In genomic region chr9:130698514-130698913, GRCh38 we compare ENCODE assay signal across 18 cellular contexts. TPM values are rescaled to one million over a fixed set of nuclear protein-coding genes. Genes with fewer than 3 reads are reported as not detected.
DNase-seq lines count a peak whose midpoint lies in the region; TF ChIP-seq lines count a peak whose summit lies in the region.
"Had no signal": no experiment of that assay in that cellular context is flagged by ENCODE, and none has a peak within 500 bp of the region (broad histone marks: within the 10 kb centered on the region; RNA-seq: fewer than 3 reads in every experiment).

No MANE protein-coding gene starts in this region.

- POLR2A ChIA-PET in activated CD4-positive, alpha-beta memory T cell treated with anti-CD3 and anti-CD28 coated beads, Interleukin-2, amount 10 ng/mL, durations not matched to agents 7 days and 5 days (lab: Charles Lee) = interaction anchor here (1.6 kb wide), 1 partner anchor 10 kb away, joined by 5 read pairs; no protein-coding TSS in a partner anchor
- POLR2A ChIA-PET in Caco-2 (lab: Charles Lee) = interaction anchor here (0.6 kb wide), 1 partner anchor 148 kb away, joined by 3 read pairs; no protein-coding TSS in a partner anchor

- CTCF ChIA-PET in activated CD4-positive, alpha-beta memory T cell treated with anti-CD3 and anti-CD28 coated beads, Interleukin-2, amount 10 ng/mL, durations not matched to agents 7 days and 5 days (lab: Charles Lee) = interaction anchor here (0.9 to 3.9 kb wide), 6 partner anchors 9 to 34 kb away, joined by 3 to 25 read pairs (median 4); no protein-coding TSS in a partner anchor
- CTCF ChIA-PET in Caco-2 (lab: Charles Lee) = no interaction called here

- H3K4me3 ChIP-seq in Loucy (ENCODE audit: low read length, poor library complexity, severe bottlenecking) (no peak overlapping the region), mesendoderm (ENCODE audit: low read length) (no peak overlapping the region), ovary (no peak overlapping the region), Caco-2 (ENCODE audit: low read depth, low read length) (no peak overlapping the region)
- H3K4me3 ChIP-seq: gastroesophageal sphincter, HAP-1, neural progenitor cell, right atrium auricular region, thoracic aorta had no signal

- H3K36me3 ChIP-seq in Loucy (ENCODE audit: insufficient read depth, low read length) = peaks cover 45% of the 10 kb centered on the region; the same call in 1 of the 2 replicates
- peaks cover 17% of the 10 kb centered on the region for H3K36me3 ChIP-seq in mesendoderm (ENCODE audit: control insufficient read depth, insufficient read depth, low read length)
- H3K36me3 ChIP-seq in ovary = no peaks in the 10 kb centered on the region
- peaks cover 6% of the 10 kb centered on the region for H3K36me3 ChIP-seq in Caco-2 (ENCODE audit: control insufficient read depth, insufficient read depth, low read length)

- no peaks in the 10 kb centered on the region for H3K27me3 Mint-ChIP-seq in activated CD4-positive, alpha-beta memory T cell treated with anti-CD3 and anti-CD28 coated beads, Interleukin-2, amount 10 ng/mL, durations not matched to agents 7 days and 5 days
- H3K27me3 Mint-ChIP-seq in Caco-2 (ENCODE audit: insufficient read depth, unreplicated experiment) = no peaks in the 10 kb centered on the region

- H3K79me2 ChIP-seq in Loucy (ENCODE audit: insufficient read depth, low read length) (peaks cover 59% of the 10 kb centered on the region), mesendoderm (ENCODE audit: control insufficient read depth, insufficient read depth, low read length) (peaks cover 34% of the 10 kb centered on the region)

- H2AK5ac ChIP-seq in mesendoderm (ENCODE audit: low read length) = no peak overlapping the region

- peaks cover 24% of the 10 kb centered on the region for H3K79me1 ChIP-seq in mesendoderm (ENCODE audit: low read length)

- H4K20me1 ChIP-seq in Loucy (ENCODE audit: insufficient read depth, low read length, poor library complexity, severe bottlenecking) = peaks cover 24% of the 10 kb centered on the region

- H3K4me3 Mint-ChIP-seq in activated CD4-positive, alpha-beta memory T cell treated with anti-CD3 and anti-CD28 coated beads, Interleukin-2, amount 10 ng/mL, durations not matched to agents 7 days and 5 days = no peak overlapping the region
- no peak overlapping the region for H3K4me3 Mint-ChIP-seq in Caco-2 (ENCODE audit: unreplicated experiment)
- H3K4me3 Mint-ChIP-seq: neural progenitor cell had no signal

- H3K4me1 ChIP-seq in Loucy (ENCODE audit: insufficient read depth, low read length, poor library complexity, severe bottlenecking) (peaks cover 11% of the 10 kb centered on the region), mesendoderm (ENCODE audit: control insufficient read depth, low read depth, low read length) (peaks cover 2% of the 10 kb centered on the region), ovary (ENCODE audit: insufficient read depth) (peaks cover 5% of the 10 kb centered on the region), Caco-2 (no peaks in the 10 kb centered on the region)

- H3K4me2 ChIP-seq in Loucy (ENCODE audit: low read depth, low read length, poor library complexity, severe bottlenecking) (peak overlapping the region; percentile 31), mesendoderm (ENCODE audit: low read length) (no peak overlapping the region)
- H3K4me2 ChIP-seq: neural progenitor cell had no signal

- peaks cover 74% of the 10 kb centered on the region for H3K36me3 Mint-ChIP-seq in activated CD4-positive, alpha-beta memory T cell treated with anti-CD3 and anti-CD28 coated beads, Interleukin-2, amount 10 ng/mL, durations not matched to agents 7 days and 5 days (ENCODE audit: low read depth)
- H3K36me3 Mint-ChIP-seq in Caco-2 (ENCODE audit: insufficient read depth, unreplicated experiment) = peaks cover 85% of the 10 kb centered on the region

- no peaks in the 10 kb centered on the region for H3F3A ChIP-seq in Loucy (ENCODE audit: low read depth)

- no peak overlapping the region for H2BK120ac ChIP-seq in mesendoderm (ENCODE audit: low read depth, low read length)

- peaks cover 38% of the 10 kb centered on the region for H3K4me1 Mint-ChIP-seq in activated CD4-positive, alpha-beta memory T cell treated with anti-CD3 and anti-CD28 coated beads, Interleukin-2, amount 10 ng/mL, durations not matched to agents 7 days and 5 days
- peaks cover 9% of the 10 kb centered on the region for H3K4me1 Mint-ChIP-seq in Caco-2 (ENCODE audit: low read depth, unreplicated experiment)

- TF ChIP-seq CTCF in Loucy (conservative IDR thresholded peaks at IDR 0.05; ENCODE audit: low read length) (no peak), ovary (IDR thresholded peaks at IDR 0.05) (no peak), Caco-2 (IDR thresholded peaks at IDR 0.05; ENCODE audit: insufficient read depth in 1 of 2, low read depth in 1 of 2, low read length in 1 of 2, severe bottlenecking in 1 of 2, unreplicated experiment in 1 of 2) (no peak)

- no peak for TF ChIP-seq POLR2A in ovary (IDR thresholded peaks at IDR 0.05)

- no peak overlapping the region for H3K56ac ChIP-seq in mesendoderm (ENCODE audit: low read length)

- no peaks in the 10 kb centered on the region for H3K9me3 Mint-ChIP-seq in activated CD4-positive, alpha-beta memory T cell treated with anti-CD3 and anti-CD28 coated beads, Interleukin-2, amount 10 ng/mL, durations not matched to agents 7 days and 5 days
- H3K9me3 Mint-ChIP-seq in Caco-2 (ENCODE audit: unreplicated experiment) = no peaks in the 10 kb centered on the region
- H3K9me3 Mint-ChIP-seq: neural progenitor cell had no signal

- H3K27ac ChIP-seq in mesendoderm (ENCODE audit: low read depth, low read length) (no peak overlapping the region), ovary (no peak overlapping the region)
- H3K27ac ChIP-seq: gastroesophageal sphincter, neural progenitor cell, right atrium auricular region, thoracic aorta had no signal

- H2AFZ ChIP-seq in Loucy (ENCODE audit: low read length) = no peak overlapping the region
- H2AFZ ChIP-seq: neural progenitor cell had no signal

- no peaks in the 10 kb centered on the region for H3K9me3 ChIP-seq in Loucy (ENCODE audit: insufficient read depth, low read depth, low read length)
- H3K9me3 ChIP-seq in ovary = no peaks in the 10 kb centered on the region
- no peaks in the 10 kb centered on the region for H3K9me3 ChIP-seq in Caco-2
- H3K9me3 ChIP-seq: gastroesophageal sphincter, HAP-1, right atrium auricular region, thoracic aorta had no signal

- no peak overlapping the region for H4K5ac ChIP-seq in mesendoderm (ENCODE audit: low read length)

- intact Hi-C loops in ovary (cut with DNase I) (loop anchor here in 2 of 4 donors (2.0 to 5.0 kb wide), 2 partner anchors 242 to 349 kb away; no protein-coding TSS in a partner anchor), Caco-2 (cut with micrococcal nuclease; ENCODE audit: unreplicated experiment) (no loop called here)

- TF ChIP-seq EP300 in ovary (IDR thresholded peaks at IDR 0.05) = no peak

- no TSS peak for BruUV-seq in Caco-2 (replicated peaks; lab: Mats Ljungman, UMichigan)

- H3K4ac ChIP-seq in mesendoderm (ENCODE audit: low read depth, low read length) = no peak overlapping the region

- no peak overlapping the region for H3K23ac ChIP-seq in mesendoderm (ENCODE audit: low read length)

- H2BK15ac ChIP-seq in mesendoderm (replicated peaks; ENCODE audit: low read depth) = no peak overlapping the region

- peak; percentile 62 for DNase-seq in EH (ENCODE audit: low read depth)
- DNase-seq in astrocyte of the hippocampus (ENCODE audit: low read depth, low spot score) = peak; percentile 92
- peak; percentile 71 for DNase-seq in mesendoderm
- no peak for DNase-seq in activated CD4-positive, alpha-beta memory T cell treated with anti-CD3 and anti-CD28 coated beads, Interleukin-2, amount 10 ng/mL, durations not matched to agents 7 days and 5 days
- DNase-seq in ovary = no peak
- no peak for DNase-seq in mesenteric fat pad (ENCODE audit: low spot score)
- DNase-seq in Caco-2 = no peak
- DNase-seq: amniotic stem cell, NCI-H2081, NCI-H526 treated with DMSO at 0.1 percent for 48 hours had no signal

- H3K27me3 ChIP-seq in Loucy (ENCODE audit: insufficient read depth, low read length, poor library complexity, severe bottlenecking) (no peaks in the 10 kb centered on the region), mesendoderm (ENCODE audit: insufficient read depth, low read length, poor library complexity) (no peaks in the 10 kb centered on the region), ovary (no peaks in the 10 kb centered on the region), Caco-2 (replicated peaks; ENCODE audit: control insufficient read depth, insufficient read depth, low read length) (no peaks in the 10 kb centered on the region)
- H3K27me3 ChIP-seq: gastroesophageal sphincter, neural progenitor cell, right atrium auricular region had no signal

- no peaks in the 10 kb centered on the region for H3K9me2 ChIP-seq in Loucy (replicated peaks; ENCODE audit: low read depth, low read length)

- no peak overlapping the region for H3K27ac Mint-ChIP-seq in activated CD4-positive, alpha-beta memory T cell treated with anti-CD3 and anti-CD28 coated beads, Interleukin-2, amount 10 ng/mL, durations not matched to agents 7 days and 5 days
- H3K27ac Mint-ChIP-seq in Caco-2 (ENCODE audit: unreplicated experiment) = no peak overlapping the region
- H3K27ac Mint-ChIP-seq: neural progenitor cell had no signal

- no peak overlapping the region for H3K9ac ChIP-seq in Loucy (ENCODE audit: low read depth, low read length, poor library complexity, severe bottlenecking)
- no peak overlapping the region for H3K9ac ChIP-seq in mesendoderm (ENCODE audit: low read length)
- H3K9ac ChIP-seq: neural progenitor cell had no signal

- H2BK5ac ChIP-seq in mesendoderm (ENCODE audit: low read length) = no peak overlapping the region

- no peak overlapping the region for H4K8ac ChIP-seq in mesendoderm (ENCODE audit: low read depth, low read length)

- no CpG with 5 or more reads among the region's 3 CpGs for WGBS in mesendoderm (ENCODE audit: extremely low coverage, insufficient coverage, low lambda C conversion rate)
- WGBS in ovary, 3 donors = 44 to 69% (median 60%) methylated on average over 3 of the region's 3 CpGs

- no peak overlapping the region for H3K18ac ChIP-seq in mesendoderm (ENCODE audit: low read length)

RNA-seq across cellular contexts. Expression of gene EXOSC2, which starts 4.9 kb away (rescaled TPM):
- 35.1 TPM for polyA plus RNA-seq in mesendoderm (2013, experiment 1 of 2)
- 35.8 TPM for polyA plus RNA-seq in mesendoderm (2013, experiment 2 of 2)
- total RNA-seq in activated CD4-positive, alpha-beta memory T cell treated with anti-CD3 and anti-CD28 coated beads, Interleukin-2, amount 10 ng/mL, durations not matched to agents 7 days and 5 days = 10 to 100 TPM; 45.2 to 48.7 TPM
- total RNA-seq in ovary (10 to 100 TPM; 14.7 to 40.1 (median 33.8) TPM), mesenteric fat pad (21.2 TPM), Caco-2 (2022) (59.1 and 68.4 TPM in 2 replicates)
- polyA plus RNA-seq in ovary = 10 to 100 TPM; 21.5 to 32.7 TPM

RNA-seq across cellular contexts. Expression of gene PRDM12, which starts 34.1 kb away (rescaled TPM):
- polyA plus RNA-seq in mesendoderm (2013, experiment 1 of 2) = 0.01 TPM
- 0.01 TPM for polyA plus RNA-seq in mesendoderm (2013, experiment 2 of 2)
- not detected for total RNA-seq in activated CD4-positive, alpha-beta memory T cell treated with anti-CD3 and anti-CD28 coated beads, Interleukin-2, amount 10 ng/mL, durations not matched to agents 7 days and 5 days
- total RNA-seq in ovary (not detected), mesenteric fat pad (not detected), Caco-2 (2022) (0.32 and 0.34 TPM in 2 replicates)
- not detected for polyA plus RNA-seq in ovary
- total RNA-seq: gastroesophageal sphincter, lung microvascular endothelial cell, right atrium auricular region, thoracic aorta had no signal
- polyA plus RNA-seq: BJ had no signal

Comparison
In these comparisons a context has a peak if more than half of its experiments do, and no peak if none do; other contexts are left out.
1. DNase-seq: peak in EH (single experiment), astrocyte of the hippocampus (single experiment) and mesendoderm (single experiment); none in activated CD4-positive, alpha-beta memory T cell treated with anti-CD3 and anti-CD28 coated beads, Interleukin-2, amount 10 ng/mL, durations not matched to agents 7 days and 5 days (single experiment), ovary (0 of 5), mesenteric fat pad (single experiment) and Caco-2 (0 of 2).